1 cellular context compared by ENCODE assay signal in the genomic region with DNA sequence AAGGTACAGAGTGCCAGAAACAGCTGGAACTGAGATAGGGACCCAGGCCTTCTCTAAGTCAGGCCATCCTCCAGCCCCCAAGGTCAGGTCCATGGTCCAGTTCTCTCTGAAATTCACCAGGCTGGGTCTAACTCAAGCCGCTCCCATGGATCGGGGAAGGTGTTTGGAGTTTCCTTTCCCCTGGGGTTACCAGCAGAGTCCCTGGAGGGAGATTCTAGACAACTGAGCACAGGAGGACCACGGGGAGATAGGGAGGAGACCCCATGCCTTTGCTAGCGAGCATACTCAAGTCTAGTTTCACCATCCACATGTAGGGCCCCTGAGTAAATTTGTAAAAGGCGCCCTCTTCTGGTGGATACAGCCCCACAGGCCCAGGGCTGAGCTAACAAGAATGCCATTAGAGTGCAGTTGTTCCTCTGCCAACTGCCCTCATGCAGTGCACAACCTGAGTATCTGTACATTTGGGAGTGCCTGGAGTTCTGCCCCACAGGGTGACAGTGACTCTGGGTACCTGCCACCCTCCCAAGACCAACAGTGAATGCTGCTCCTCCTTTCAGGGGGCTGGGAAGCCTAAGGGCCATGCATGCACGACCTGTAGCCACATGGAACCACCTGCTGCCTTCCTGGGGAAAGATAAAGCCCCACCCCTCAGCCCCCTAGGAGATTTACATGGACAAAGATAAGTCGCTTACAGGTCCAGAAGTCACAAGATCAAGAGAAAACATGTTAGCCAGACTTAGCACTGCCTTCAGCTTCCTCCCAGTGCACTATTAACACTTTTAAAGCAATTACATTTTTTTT.
TF ChIP-seq lines count a peak whose summit lies in the region.

No MANE protein-coding gene starts in this region.

TF ChIP-seq in K562, 482 proteins besides CTCF, POLR2A, EP300 and RAD21 (continued from another document and continues in another):
- TF ChIP-seq ZNF699 (CRISPR knock-in tag; IDR thresholded peaks at IDR 0.05; ENCODE audit: insufficient replicate concordance) (no peak), ZNF12 (CRISPR knock-in tag; IDR thresholded peaks at IDR 0.05) (no peak), ARHGAP35 (IDR thresholded peaks at IDR 0.05; ENCODE audit: partially characterized antibody) (no peak), KDM2B (CRISPR knock-in tag; IDR thresholded peaks at IDR 0.05) (no peak), OTX1 (CRISPR knock-in tag; IDR thresholded peaks at IDR 0.05) (no peak), ZNF212 (CRISPR knock-in tag; IDR thresholded peaks at IDR 0.05) (no peak), ZNF668 (CRISPR knock-in tag; IDR thresholded peaks at IDR 0.05) (no peak), ZNF436 (CRISPR knock-in tag; IDR thresholded peaks at IDR 0.05) (0 out of 2 replicates have a peak, but pooled peaks have one; percentile 59), ZNF140 (CRISPR knock-in tag; IDR thresholded peaks at IDR 0.05) (no peak), ZNF184 (CRISPR knock-in tag; IDR thresholded peaks at IDR 0.05) (no peak), THAP12 (CRISPR knock-in tag; IDR thresholded peaks at IDR 0.05) (no peak), ZNF766 (CRISPR knock-in tag; conservative IDR thresholded peaks at IDR 0.05) (no peak), ZNF197 (CRISPR knock-in tag; IDR thresholded peaks at IDR 0.05; ENCODE audit: low read depth) (no peak), XRCC5 (IDR thresholded peaks at IDR 0.05; ENCODE audit: low read depth, low read length) (peak; percentile 70), POU5F1 (IDR thresholded peaks at IDR 0.05; ENCODE audit: borderline replicate concordance, low read depth, low read length, partially characterized antibody) (no peak), NRF1 (conservative IDR thresholded peaks at IDR 0.05 in 1 of 2, IDR thresholded peaks at IDR 0.05 in 1 of 2) (0 out of 4 replicates have a peak, but pooled peaks of 1 of the 2 experiments have one; percentile 20), TAL1 (IDR thresholded peaks at IDR 0.05) (no peak), SIRT6 (IDR thresholded peaks at IDR 0.05; ENCODE audit: low read depth, low read length) (no peak), PHF21A (IDR thresholded peaks at IDR 0.05; ENCODE audit: borderline replicate concordance, low read depth) (no peak), E2F5 (CRISPR knock-in tag; IDR thresholded peaks at IDR 0.05) (no peak), ZSCAN32 (CRISPR knock-in tag; IDR thresholded peaks at IDR 0.05) (no peak), RBM17 (IDR thresholded peaks at IDR 0.05; ENCODE audit: borderline replicate concordance, low read depth, low read length) (no peak), ATF7 (IDR thresholded peaks at IDR 0.05) (peak; percentile 59), KLF13 (tag; IDR thresholded peaks at IDR 0.05; ENCODE audit: borderline replicate concordance, low read depth) (0 out of 2 replicates have a peak, but pooled peaks have one; percentile 29), GTF2F1 (IDR thresholded peaks at IDR 0.05; ENCODE audit: low read depth, low read length) (0 out of 2 replicates have a peak, but pooled peaks have one; percentile 46), ZBTB5 (IDR thresholded peaks at IDR 0.05) (no peak), SIX5 (IDR thresholded peaks at IDR 0.05; ENCODE audit: borderline replicate concordance in 1 of 2, insufficient read depth in 1 of 2, low read depth in 1 of 2, low read length in 2 of 2) (no peak), MTF1 (CRISPR knock-in tag; IDR thresholded peaks at IDR 0.05; ENCODE audit: borderline replicate concordance) (no peak), MCM3 (IDR thresholded peaks at IDR 0.05) (no peak), EZH2 (IDR thresholded peaks at IDR 0.05; ENCODE audit: borderline replicate concordance, low read depth, low read length) (no peak), SRSF3 (IDR thresholded peaks at IDR 0.05; ENCODE audit: insufficient read depth, low read length) (no peak), KAT8 (IDR thresholded peaks at IDR 0.05; ENCODE audit: low read depth) (no peak), POLR3A (IDR thresholded peaks at IDR 0.05; ENCODE audit: borderline replicate concordance, extremely low read depth, insufficient read depth, insufficient read length) (no peak), ZNF75A (CRISPR knock-in tag; IDR thresholded peaks at IDR 0.05) (no peak), RB1 (IDR thresholded peaks at IDR 0.05; ENCODE audit: low read depth) (peak; percentile 36; the same call in 1 of the 2 replicates), MNT (conservative IDR thresholded peaks at IDR 0.05) (peak; percentile 83 to 86), ZNF696 (CRISPR knock-in tag; conservative IDR thresholded peaks at IDR 0.05) (no peak), ELF4 (CRISPR knock-in tag; IDR thresholded peaks at IDR 0.05) (no peak), CBX3 (IDR thresholded peaks at IDR 0.05; ENCODE audit: borderline replicate concordance in 1 of 2, low read length in 2 of 2) (peak in 1 of 2 experiments; percentile 25; a peak in 1 of 3 replicates), THRB (CRISPR knock-in tag; conservative IDR thresholded peaks at IDR 0.05) (no peak), TFAM (CRISPR knock-in tag; conservative IDR thresholded peaks at IDR 0.05) (no peak), RBFOX2 (IDR thresholded peaks at IDR 0.05; ENCODE audit: low read depth, low read length) (no peak), MCM5 (IDR thresholded peaks at IDR 0.05; ENCODE audit: low read depth) (no peak), PURB (CRISPR knock-in tag; IDR thresholded peaks at IDR 0.05; ENCODE audit: low read depth) (no peak), ZC3H11A (IDR thresholded peaks at IDR 0.05; ENCODE audit: low read depth, low read length) (no peak), HNRNPK (IDR thresholded peaks at IDR 0.05; ENCODE audit: low read depth, low read length, poor library complexity, severe bottlenecking) (no peak), DACH1 (IDR thresholded peaks at IDR 0.05; ENCODE audit: partially characterized antibody) (no peak), XRCC4 (IDR thresholded peaks at IDR 0.05; ENCODE audit: extremely low read depth, insufficient read depth, insufficient read length) (no peak)
- TF ChIP-seq, protein P1, sequence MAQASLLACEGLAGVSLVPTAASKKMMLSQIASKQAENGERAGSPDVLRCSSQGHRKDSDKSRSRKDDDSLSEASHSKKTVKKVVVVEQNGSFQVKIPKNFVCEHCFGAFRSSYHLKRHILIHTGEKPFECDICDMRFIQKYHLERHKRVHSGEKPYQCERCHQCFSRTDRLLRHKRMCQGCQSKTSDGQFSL (CRISPR knock-in tag; IDR thresholded peaks at IDR 0.05) = no peak
- TF ChIP-seq, protein P1 (tag; IDR thresholded peaks at IDR 0.05) = no peak
- TF ChIP-seq, protein P2, sequence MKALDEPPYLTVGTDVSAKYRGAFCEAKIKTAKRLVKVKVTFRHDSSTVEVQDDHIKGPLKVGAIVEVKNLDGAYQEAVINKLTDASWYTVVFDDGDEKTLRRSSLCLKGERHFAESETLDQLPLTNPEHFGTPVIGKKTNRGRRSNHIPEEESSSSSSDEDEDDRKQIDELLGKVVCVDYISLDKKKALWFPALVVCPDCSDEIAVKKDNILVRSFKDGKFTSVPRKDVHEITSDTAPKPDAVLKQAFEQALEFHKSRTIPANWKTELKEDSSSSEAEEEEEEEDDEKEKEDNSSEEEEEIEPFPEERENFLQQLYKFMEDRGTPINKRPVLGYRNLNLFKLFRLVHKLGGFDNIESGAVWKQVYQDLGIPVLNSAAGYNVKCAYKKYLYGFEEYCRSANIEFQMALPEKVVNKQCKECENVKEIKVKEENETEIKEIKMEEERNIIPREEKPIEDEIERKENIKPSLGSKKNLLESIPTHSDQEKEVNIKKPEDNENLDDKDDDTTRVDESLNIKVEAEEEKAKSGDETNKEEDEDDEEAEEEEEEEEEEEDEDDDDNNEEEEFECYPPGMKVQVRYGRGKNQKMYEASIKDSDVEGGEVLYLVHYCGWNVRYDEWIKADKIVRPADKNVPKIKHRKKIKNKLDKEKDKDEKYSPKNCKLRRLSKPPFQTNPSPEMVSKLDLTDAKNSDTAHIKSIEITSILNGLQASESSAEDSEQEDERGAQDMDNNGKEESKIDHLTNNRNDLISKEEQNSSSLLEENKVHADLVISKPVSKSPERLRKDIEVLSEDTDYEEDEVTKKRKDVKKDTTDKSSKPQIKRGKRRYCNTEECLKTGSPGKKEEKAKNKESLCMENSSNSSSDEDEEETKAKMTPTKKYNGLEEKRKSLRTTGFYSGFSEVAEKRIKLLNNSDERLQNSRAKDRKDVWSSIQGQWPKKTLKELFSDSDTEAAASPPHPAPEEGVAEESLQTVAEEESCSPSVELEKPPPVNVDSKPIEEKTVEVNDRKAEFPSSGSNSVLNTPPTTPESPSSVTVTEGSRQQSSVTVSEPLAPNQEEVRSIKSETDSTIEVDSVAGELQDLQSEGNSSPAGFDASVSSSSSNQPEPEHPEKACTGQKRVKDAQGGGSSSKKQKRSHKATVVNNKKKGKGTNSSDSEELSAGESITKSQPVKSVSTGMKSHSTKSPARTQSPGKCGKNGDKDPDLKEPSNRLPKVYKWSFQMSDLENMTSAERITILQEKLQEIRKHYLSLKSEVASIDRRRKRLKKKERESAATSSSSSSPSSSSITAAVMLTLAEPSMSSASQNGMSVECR (CRISPR knock-in tag; IDR thresholded peaks at IDR 0.05) = peak; percentile 80
- TF ChIP-seq, protein P3, sequence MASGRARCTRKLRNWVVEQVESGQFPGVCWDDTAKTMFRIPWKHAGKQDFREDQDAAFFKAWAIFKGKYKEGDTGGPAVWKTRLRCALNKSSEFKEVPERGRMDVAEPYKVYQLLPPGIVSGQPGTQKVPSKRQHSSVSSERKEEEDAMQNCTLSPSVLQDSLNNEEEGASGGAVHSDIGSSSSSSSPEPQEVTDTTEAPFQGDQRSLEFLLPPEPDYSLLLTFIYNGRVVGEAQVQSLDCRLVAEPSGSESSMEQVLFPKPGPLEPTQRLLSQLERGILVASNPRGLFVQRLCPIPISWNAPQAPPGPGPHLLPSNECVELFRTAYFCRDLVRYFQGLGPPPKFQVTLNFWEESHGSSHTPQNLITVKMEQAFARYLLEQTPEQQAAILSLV (tag; IDR thresholded peaks at IDR 0.05) = no peak
